1 cellular context compared by ENCODE assay signal in genomic region chr3:52790741-52791140, GRCh38.
TF ChIP-seq lines count a peak whose summit lies in the region.

No MANE protein-coding gene starts in this region.

TF ChIP-seq in H1, 55 proteins besides CTCF, POLR2A, EP300 and RAD21:
- no peak for TF ChIP-seq ATF3 (IDR thresholded peaks at IDR 0.05; ENCODE audit: insufficient read depth, low read depth, low read length)
- no peak for TF ChIP-seq BACH1 (IDR thresholded peaks at IDR 0.05; ENCODE audit: low read length)
- no peak for TF ChIP-seq CHD7 (IDR thresholded peaks at IDR 0.05; ENCODE audit: insufficient replicate concordance, low read length)
- TF ChIP-seq KDM4A (IDR thresholded peaks at IDR 0.05; ENCODE audit: low read depth, low read length, severe bottlenecking) = no peak
